ENCODE assay signal across 16 cellular contexts in genomic region chr14:90611501-90611900, GRCh38.
"Had no signal": no experiment of that assay in that cellular context is flagged by ENCODE, and none has a peak within 500 bp of the region (broad histone marks: within the 10 kb centered on the region; RNA-seq: fewer than 3 reads in every experiment).

No MANE protein-coding gene starts in this region.

- H3K9me3 Mint-ChIP-seq: activated CD4-positive, alpha-beta memory T cell treated with anti-CD3 and anti-CD28 coated beads for 36 hours; activated naive CD8-positive, alpha-beta T cell treated with anti-CD3 and anti-CD28 coated beads, Interleukin-2, amount 10 ng/mL, durations not matched to agents 7 days and 5 days; neural crest cell; stimulated activated naive CD8-positive, alpha-beta T cell treated with anti-CD3 and anti-CD28 coated beads, Interleukin-15, Interleukin-2, amounts not matched to agents 100 ng/mL and 50 ng/mL, for 24 hours; T-helper 2 cell treated with Interferon-gamma antibody and Interleukin-4, amounts not matched to agents 5 μg/mL and 100 μg/mL, for 36 hours had no signal

- H3K4me3 Mint-ChIP-seq: activated CD4-positive, alpha-beta memory T cell treated with anti-CD3 and anti-CD28 coated beads for 36 hours; activated naive CD8-positive, alpha-beta T cell treated with anti-CD3 and anti-CD28 coated beads, Interleukin-2, amount 10 ng/mL, durations not matched to agents 7 days and 5 days; neural crest cell; stimulated activated naive CD8-positive, alpha-beta T cell treated with anti-CD3 and anti-CD28 coated beads, Interleukin-15, Interleukin-2, amounts not matched to agents 100 ng/mL and 50 ng/mL, for 24 hours; T-helper 2 cell treated with Interferon-gamma antibody and Interleukin-4, amounts not matched to agents 5 μg/mL and 100 μg/mL, for 36 hours had no signal

- H3K27me3 Mint-ChIP-seq: activated naive CD8-positive, alpha-beta T cell treated with anti-CD3 and anti-CD28 coated beads, Interleukin-2, amount 10 ng/mL, durations not matched to agents 7 days and 5 days; progenitor cell of endocrine pancreas; stimulated activated naive CD8-positive, alpha-beta T cell treated with anti-CD3 and anti-CD28 coated beads, Interleukin-15, Interleukin-2, amounts not matched to agents 100 ng/mL and 50 ng/mL, for 24 hours had no signal

- H3K27ac Mint-ChIP-seq: activated CD4-positive, alpha-beta memory T cell treated with anti-CD3 and anti-CD28 coated beads for 36 hours; activated naive CD8-positive, alpha-beta T cell treated with anti-CD3 and anti-CD28 coated beads, Interleukin-2, amount 10 ng/mL, durations not matched to agents 7 days and 5 days; progenitor cell of endocrine pancreas; stimulated activated naive CD8-positive, alpha-beta T cell treated with anti-CD3 and anti-CD28 coated beads, Interleukin-15, Interleukin-2, amounts not matched to agents 100 ng/mL and 50 ng/mL, for 24 hours; T-helper 2 cell treated with Interferon-gamma antibody and Interleukin-4, amounts not matched to agents 5 μg/mL and 100 μg/mL, for 36 hours had no signal

- H3K4me1 ChIP-seq: colonic mucosa, SJSA1, thyroid gland, uterus had no signal

- H3K27me3 ChIP-seq: ascending aorta, colonic mucosa, SJSA1, thyroid gland, uterus had no signal

- DNase-seq: activated CD4-positive, alpha-beta memory T cell treated with anti-CD3 and anti-CD28 coated beads for 36 hours; activated naive CD8-positive, alpha-beta T cell treated with anti-CD3 and anti-CD28 coated beads, Interleukin-2, amount 10 ng/mL, durations not matched to agents 7 days and 5 days; activated T-cell treated with anti-CD3 and anti-CD28 coated beads, Interleukin-2, amount 50 U/mL, for 48 hours; colonic mucosa; glutamatergic neuron; mesendoderm; stimulated activated CD4-positive, alpha-beta T cell treated with anti-CD3 and anti-CD28 coated beads, Interleukin-4, amount 100 ng/mL, for 24 hours; SW 1271; thyroid gland; uterus had no signal

- H3K36me3 Mint-ChIP-seq: activated CD4-positive, alpha-beta memory T cell treated with anti-CD3 and anti-CD28 coated beads for 36 hours; activated naive CD8-positive, alpha-beta T cell treated with anti-CD3 and anti-CD28 coated beads, Interleukin-2, amount 10 ng/mL, durations not matched to agents 7 days and 5 days had no signal

- H3K4me3 ChIP-seq: ascending aorta, colonic mucosa, SJSA1, thyroid gland, uterus had no signal

- H3K36me3 ChIP-seq: ascending aorta, colonic mucosa, SJSA1, thyroid gland, uterus had no signal

- H3K9me3 ChIP-seq: ascending aorta, colonic mucosa, SJSA1, thyroid gland, uterus had no signal

- H3K27ac ChIP-seq: ascending aorta, colonic mucosa, SJSA1, thyroid gland, uterus had no signal
